1 cellular context compared by ENCODE assay signal in genomic region chr2:147860009-147860408, GRCh38.
TF ChIP-seq lines count a peak whose summit lies in the region.

No MANE protein-coding gene starts in this region.

TF ChIP-seq in H1, 55 proteins besides CTCF, POLR2A, EP300 and RAD21 (continued from another document):
- TF ChIP-seq, protein P1, sequence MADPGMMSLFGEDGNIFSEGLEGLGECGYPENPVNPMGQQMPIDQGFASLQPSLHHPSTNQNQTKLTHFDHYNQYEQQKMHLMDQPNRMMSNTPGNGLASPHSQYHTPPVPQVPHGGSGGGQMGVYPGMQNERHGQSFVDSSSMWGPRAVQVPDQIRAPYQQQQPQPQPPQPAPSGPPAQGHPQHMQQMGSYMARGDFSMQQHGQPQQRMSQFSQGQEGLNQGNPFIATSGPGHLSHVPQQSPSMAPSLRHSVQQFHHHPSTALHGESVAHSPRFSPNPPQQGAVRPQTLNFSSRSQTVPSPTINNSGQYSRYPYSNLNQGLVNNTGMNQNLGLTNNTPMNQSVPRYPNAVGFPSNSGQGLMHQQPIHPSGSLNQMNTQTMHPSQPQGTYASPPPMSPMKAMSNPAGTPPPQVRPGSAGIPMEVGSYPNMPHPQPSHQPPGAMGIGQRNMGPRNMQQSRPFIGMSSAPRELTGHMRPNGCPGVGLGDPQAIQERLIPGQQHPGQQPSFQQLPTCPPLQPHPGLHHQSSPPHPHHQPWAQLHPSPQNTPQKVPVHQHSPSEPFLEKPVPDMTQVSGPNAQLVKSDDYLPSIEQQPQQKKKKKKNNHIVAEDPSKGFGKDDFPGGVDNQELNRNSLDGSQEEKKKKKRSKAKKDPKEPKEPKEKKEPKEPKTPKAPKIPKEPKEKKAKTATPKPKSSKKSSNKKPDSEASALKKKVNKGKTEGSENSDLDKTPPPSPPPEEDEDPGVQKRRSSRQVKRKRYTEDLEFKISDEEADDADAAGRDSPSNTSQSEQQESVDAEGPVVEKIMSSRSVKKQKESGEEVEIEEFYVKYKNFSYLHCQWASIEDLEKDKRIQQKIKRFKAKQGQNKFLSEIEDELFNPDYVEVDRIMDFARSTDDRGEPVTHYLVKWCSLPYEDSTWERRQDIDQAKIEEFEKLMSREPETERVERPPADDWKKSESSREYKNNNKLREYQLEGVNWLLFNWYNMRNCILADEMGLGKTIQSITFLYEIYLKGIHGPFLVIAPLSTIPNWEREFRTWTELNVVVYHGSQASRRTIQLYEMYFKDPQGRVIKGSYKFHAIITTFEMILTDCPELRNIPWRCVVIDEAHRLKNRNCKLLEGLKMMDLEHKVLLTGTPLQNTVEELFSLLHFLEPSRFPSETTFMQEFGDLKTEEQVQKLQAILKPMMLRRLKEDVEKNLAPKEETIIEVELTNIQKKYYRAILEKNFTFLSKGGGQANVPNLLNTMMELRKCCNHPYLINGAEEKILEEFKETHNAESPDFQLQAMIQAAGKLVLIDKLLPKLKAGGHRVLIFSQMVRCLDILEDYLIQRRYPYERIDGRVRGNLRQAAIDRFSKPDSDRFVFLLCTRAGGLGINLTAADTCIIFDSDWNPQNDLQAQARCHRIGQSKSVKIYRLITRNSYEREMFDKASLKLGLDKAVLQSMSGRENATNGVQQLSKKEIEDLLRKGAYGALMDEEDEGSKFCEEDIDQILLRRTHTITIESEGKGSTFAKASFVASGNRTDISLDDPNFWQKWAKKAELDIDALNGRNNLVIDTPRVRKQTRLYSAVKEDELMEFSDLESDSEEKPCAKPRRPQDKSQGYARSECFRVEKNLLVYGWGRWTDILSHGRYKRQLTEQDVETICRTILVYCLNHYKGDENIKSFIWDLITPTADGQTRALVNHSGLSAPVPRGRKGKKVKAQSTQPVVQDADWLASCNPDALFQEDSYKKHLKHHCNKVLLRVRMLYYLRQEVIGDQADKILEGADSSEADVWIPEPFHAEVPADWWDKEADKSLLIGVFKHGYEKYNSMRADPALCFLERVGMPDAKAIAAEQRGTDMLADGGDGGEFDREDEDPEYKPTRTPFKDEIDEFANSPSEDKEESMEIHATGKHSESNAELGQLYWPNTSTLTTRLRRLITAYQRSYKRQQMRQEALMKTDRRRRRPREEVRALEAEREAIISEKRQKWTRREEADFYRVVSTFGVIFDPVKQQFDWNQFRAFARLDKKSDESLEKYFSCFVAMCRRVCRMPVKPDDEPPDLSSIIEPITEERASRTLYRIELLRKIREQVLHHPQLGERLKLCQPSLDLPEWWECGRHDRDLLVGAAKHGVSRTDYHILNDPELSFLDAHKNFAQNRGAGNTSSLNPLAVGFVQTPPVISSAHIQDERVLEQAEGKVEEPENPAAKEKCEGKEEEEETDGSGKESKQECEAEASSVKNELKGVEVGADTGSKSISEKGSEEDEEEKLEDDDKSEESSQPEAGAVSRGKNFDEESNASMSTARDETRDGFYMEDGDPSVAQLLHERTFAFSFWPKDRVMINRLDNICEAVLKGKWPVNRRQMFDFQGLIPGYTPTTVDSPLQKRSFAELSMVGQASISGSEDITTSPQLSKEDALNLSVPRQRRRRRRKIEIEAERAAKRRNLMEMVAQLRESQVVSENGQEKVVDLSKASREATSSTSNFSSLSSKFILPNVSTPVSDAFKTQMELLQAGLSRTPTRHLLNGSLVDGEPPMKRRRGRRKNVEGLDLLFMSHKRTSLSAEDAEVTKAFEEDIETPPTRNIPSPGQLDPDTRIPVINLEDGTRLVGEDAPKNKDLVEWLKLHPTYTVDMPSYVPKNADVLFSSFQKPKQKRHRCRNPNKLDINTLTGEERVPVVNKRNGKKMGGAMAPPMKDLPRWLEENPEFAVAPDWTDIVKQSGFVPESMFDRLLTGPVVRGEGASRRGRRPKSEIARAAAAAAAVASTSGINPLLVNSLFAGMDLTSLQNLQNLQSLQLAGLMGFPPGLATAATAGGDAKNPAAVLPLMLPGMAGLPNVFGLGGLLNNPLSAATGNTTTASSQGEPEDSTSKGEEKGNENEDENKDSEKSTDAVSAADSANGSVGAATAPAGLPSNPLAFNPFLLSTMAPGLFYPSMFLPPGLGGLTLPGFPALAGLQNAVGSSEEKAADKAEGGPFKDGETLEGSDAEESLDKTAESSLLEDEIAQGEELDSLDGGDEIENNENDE (IDR thresholded peaks at IDR 0.05; ENCODE audit: insufficient replicate concordance, low read length) = no peak
- TF ChIP-seq ZNF274 (IDR thresholded peaks at IDR 0.05; ENCODE audit: borderline replicate concordance, extremely low read depth, low read length) (no peak), EZH2 (IDR thresholded peaks at IDR 0.05; ENCODE audit: low read depth, low read length, severe bottlenecking) (no peak), KDM1A (IDR thresholded peaks at IDR 0.05; ENCODE audit: borderline replicate concordance, low read length) (no peak), ATF2 (IDR thresholded peaks at IDR 0.05; ENCODE audit: low read length) (0 out of 2 replicates have a peak, but pooled peaks have one; percentile 62), KDM5A (IDR thresholded peaks at IDR 0.05; ENCODE audit: low read length) (no peak), CHD1 (IDR thresholded peaks at IDR 0.05; ENCODE audit: low read depth, low read length) (no peak), PHF8 (conservative IDR thresholded peaks at IDR 0.05; ENCODE audit: low read depth, low read length) (no peak), ASH2L (IDR thresholded peaks at IDR 0.05; ENCODE audit: low read length) (no peak), MAFK (IDR thresholded peaks at IDR 0.05; ENCODE audit: low read depth, low read length) (no peak), RXRA (IDR thresholded peaks at IDR 0.05; ENCODE audit: insufficient read depth, low read depth, low read length) (no peak), SP1 (IDR thresholded peaks at IDR 0.05; ENCODE audit: low read depth, low read length) (no peak), HDAC2 (IDR thresholded peaks at IDR 0.05; ENCODE audit: borderline replicate concordance in 1 of 2, low read depth in 2 of 2, low read length in 2 of 2) (peak in 1 of 2 experiments; percentile 47; a peak in 1 of 4 replicates), BACH1 (IDR thresholded peaks at IDR 0.05; ENCODE audit: low read length) (no peak)
- TF ChIP-seq, protein P2, sequence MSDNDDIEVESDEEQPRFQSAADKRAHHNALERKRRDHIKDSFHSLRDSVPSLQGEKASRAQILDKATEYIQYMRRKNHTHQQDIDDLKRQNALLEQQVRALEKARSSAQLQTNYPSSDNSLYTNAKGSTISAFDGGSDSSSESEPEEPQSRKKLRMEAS (IDR thresholded peaks at IDR 0.05) = peak; percentile 29; the same call in 1 of the 2 replicates
- TF ChIP-seq, protein P3, sequence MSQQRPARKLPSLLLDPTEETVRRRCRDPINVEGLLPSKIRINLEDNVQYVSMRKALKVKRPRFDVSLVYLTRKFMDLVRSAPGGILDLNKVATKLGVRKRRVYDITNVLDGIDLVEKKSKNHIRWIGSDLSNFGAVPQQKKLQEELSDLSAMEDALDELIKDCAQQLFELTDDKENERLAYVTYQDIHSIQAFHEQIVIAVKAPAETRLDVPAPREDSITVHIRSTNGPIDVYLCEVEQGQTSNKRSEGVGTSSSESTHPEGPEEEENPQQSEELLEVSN (IDR thresholded peaks at IDR 0.05) = peak; percentile 66; the same call in 1 of the 2 replicates
